Comparison of ENCODE assay signal across 2 cellular contexts in the genomic region with DNA sequence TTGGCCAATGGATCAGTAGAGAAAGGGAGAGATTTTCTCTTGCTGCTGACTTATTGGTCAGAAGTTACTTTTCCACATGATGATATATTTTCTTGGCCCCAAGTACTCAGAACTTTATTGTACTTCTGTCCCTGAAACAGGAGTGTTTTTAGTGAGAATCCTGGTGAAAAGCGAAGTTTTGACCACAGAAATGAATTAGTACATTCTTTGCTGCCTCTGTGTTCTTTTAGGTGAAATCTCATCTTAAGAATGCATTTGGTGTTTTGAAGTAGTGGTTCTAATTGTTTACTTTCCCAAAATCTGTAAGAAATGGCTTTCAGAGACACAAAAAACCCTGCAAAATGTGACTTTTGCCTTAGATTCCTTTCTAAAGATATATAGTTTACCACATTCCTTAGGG.
TF ChIP-seq lines count a peak whose summit lies in the region.

No MANE protein-coding gene starts in this region.

TF ChIP-seq in A549, 52 proteins besides CTCF, POLR2A, EP300 and RAD21 (continued from another document):
- TF ChIP-seq EHMT2 (IDR thresholded peaks at IDR 0.05; ENCODE audit: low read depth) (no peak), JUN (IDR thresholded peaks at IDR 0.05) (no peak), RNF2 (IDR thresholded peaks at IDR 0.05; ENCODE audit: borderline replicate concordance, low read depth) (no peak), JUNB (IDR thresholded peaks at IDR 0.05) (no peak), FOSB (CRISPR knock-in tag; IDR thresholded peaks at IDR 0.05) (no peak), PHF8 (IDR thresholded peaks at IDR 0.05; ENCODE audit: borderline replicate concordance, low read depth) (no peak), RCOR1 (IDR thresholded peaks at IDR 0.05; ENCODE audit: low read depth, low read length) (no peak), NR3C1 (IDR thresholded peaks at IDR 0.05) (no peak), RARB (CRISPR knock-in tag; IDR thresholded peaks at IDR 0.05) (no peak), ZFP36 (IDR thresholded peaks at IDR 0.05; ENCODE audit: borderline replicate concordance, partially characterized antibody) (no peak), HOXA7 (CRISPR knock-in tag; IDR thresholded peaks at IDR 0.05) (no peak), FOXS1 (CRISPR knock-in tag; IDR thresholded peaks at IDR 0.05) (no peak)
- TF ChIP-seq, protein P1, sequence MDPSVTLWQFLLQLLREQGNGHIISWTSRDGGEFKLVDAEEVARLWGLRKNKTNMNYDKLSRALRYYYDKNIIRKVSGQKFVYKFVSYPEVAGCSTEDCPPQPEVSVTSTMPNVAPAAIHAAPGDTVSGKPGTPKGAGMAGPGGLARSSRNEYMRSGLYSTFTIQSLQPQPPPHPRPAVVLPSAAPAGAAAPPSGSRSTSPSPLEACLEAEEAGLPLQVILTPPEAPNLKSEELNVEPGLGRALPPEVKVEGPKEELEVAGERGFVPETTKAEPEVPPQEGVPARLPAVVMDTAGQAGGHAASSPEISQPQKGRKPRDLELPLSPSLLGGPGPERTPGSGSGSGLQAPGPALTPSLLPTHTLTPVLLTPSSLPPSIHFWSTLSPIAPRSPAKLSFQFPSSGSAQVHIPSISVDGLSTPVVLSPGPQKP (IDR thresholded peaks at IDR 0.05; ENCODE audit: low read depth, low read length) = no peak
- TF ChIP-seq, protein P2, sequence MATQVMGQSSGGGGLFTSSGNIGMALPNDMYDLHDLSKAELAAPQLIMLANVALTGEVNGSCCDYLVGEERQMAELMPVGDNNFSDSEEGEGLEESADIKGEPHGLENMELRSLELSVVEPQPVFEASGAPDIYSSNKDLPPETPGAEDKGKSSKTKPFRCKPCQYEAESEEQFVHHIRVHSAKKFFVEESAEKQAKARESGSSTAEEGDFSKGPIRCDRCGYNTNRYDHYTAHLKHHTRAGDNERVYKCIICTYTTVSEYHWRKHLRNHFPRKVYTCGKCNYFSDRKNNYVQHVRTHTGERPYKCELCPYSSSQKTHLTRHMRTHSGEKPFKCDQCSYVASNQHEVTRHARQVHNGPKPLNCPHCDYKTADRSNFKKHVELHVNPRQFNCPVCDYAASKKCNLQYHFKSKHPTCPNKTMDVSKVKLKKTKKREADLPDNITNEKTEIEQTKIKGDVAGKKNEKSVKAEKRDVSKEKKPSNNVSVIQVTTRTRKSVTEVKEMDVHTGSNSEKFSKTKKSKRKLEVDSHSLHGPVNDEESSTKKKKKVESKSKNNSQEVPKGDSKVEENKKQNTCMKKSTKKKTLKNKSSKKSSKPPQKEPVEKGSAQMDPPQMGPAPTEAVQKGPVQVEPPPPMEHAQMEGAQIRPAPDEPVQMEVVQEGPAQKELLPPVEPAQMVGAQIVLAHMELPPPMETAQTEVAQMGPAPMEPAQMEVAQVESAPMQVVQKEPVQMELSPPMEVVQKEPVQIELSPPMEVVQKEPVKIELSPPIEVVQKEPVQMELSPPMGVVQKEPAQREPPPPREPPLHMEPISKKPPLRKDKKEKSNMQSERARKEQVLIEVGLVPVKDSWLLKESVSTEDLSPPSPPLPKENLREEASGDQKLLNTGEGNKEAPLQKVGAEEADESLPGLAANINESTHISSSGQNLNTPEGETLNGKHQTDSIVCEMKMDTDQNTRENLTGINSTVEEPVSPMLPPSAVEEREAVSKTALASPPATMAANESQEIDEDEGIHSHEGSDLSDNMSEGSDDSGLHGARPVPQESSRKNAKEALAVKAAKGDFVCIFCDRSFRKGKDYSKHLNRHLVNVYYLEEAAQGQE (IDR thresholded peaks at IDR 0.05) = no peak

TF ChIP-seq in IMR-90, 13 proteins besides CTCF, POLR2A, EP300 and RAD21 (continued from another document):
- no peak for TF ChIP-seq CHD1 (IDR thresholded peaks at IDR 0.05; ENCODE audit: low read depth, low read length)
- TF ChIP-seq FOS (IDR thresholded peaks at IDR 0.05; ENCODE audit: low read depth, low read length) = no peak
- TF ChIP-seq MAZ (IDR thresholded peaks at IDR 0.05; ENCODE audit: borderline replicate concordance, low read depth, low read length) = no peak
- no peak for TF ChIP-seq MXI1 (IDR thresholded peaks at IDR 0.05; ENCODE audit: borderline replicate concordance, low read depth, low read length)
- TF ChIP-seq NFE2L2 (IDR thresholded peaks at IDR 0.05; ENCODE audit: low read depth, low read length) = no peak
- TF ChIP-seq, protein P1 (IDR thresholded peaks at IDR 0.05; ENCODE audit: borderline replicate concordance, low read depth, low read length) = no peak
- TF ChIP-seq CEBPB (IDR thresholded peaks at IDR 0.05; ENCODE audit: low read depth, low read length) = no peak
- TF ChIP-seq, protein P3, sequence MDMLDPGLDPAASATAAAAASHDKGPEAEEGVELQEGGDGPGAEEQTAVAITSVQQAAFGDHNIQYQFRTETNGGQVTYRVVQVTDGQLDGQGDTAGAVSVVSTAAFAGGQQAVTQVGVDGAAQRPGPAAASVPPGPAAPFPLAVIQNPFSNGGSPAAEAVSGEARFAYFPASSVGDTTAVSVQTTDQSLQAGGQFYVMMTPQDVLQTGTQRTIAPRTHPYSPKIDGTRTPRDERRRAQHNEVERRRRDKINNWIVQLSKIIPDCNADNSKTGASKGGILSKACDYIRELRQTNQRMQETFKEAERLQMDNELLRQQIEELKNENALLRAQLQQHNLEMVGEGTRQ (IDR thresholded peaks at IDR 0.05; ENCODE audit: low read depth, low read length) = no peak
- TF ChIP-seq RFX5 (IDR thresholded peaks at IDR 0.05; ENCODE audit: low read depth, low read length) = no peak
- TF ChIP-seq RCOR1 (IDR thresholded peaks at IDR 0.05; ENCODE audit: insufficient replicate concordance, low read length) = no peak
- TF ChIP-seq MAFK (IDR thresholded peaks at IDR 0.05; ENCODE audit: low read depth, low read length) = no peak
TF ChIP-seq in IMR-90: peak in this region for 0.
